In the genomic region with DNA sequence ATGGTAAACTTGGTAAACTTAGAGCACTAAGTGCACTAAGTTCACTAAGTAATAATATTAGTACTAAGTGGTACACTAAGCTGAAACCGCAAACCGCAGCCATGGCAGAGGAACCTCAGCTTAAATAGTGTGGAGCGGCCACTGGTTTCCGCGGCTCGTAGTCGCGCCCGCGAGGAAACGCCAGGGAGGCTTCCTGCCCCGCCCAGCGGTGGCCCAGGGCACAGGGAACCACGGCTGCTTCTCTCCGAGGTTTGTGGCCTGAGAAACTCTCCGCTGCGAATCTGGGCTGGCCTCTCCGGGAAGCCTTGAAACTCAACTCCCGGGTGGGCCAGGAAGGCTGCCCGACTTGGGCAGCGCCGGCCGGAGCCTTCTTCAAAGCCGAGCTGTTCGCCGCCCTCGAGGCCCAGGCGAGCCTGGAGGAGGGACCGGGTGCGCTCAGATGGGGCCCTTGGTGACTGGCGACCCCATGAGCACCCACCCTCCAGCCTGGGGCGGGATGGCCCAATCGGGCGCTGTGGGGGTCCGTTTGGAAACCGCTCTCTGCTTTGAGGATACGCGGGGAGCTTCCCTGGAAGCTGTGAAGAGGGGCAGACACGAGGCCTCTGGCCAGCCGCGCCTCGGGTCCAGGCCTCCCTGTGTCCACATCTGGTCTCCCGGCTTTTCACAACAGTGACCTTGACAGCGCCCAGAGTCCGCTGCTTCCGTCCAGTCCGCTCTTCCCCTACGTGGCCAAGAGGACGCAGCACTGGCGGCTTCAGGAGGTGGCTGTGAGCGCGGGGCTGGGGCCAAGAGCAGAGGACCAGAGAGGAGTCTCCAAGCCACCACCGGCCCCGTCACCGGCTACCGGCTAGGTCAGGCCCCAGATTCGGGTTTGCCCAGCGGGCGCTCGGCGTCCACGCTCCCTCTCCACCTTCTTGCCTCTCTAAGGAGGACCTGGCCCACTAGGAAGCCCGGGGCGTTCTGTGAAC, we compare ENCODE assay signal across 1 cellular context.
TF ChIP-seq lines count a peak whose summit lies in the region.

No MANE protein-coding gene starts in this region.

TF ChIP-seq in HepG2, 621 proteins besides CTCF, POLR2A, EP300 and RAD21 (continued from another document and continues in another):
- TF ChIP-seq MAX (IDR thresholded peaks at IDR 0.05) (peak; percentile 76), SRF (IDR thresholded peaks at IDR 0.05; ENCODE audit: low read depth, low read length) (no peak), SETDB1 (CRISPR knock-in tag; IDR thresholded peaks at IDR 0.05; ENCODE audit: borderline replicate concordance) (no peak), ZNF207 (IDR thresholded peaks at IDR 0.05; ENCODE audit: borderline replicate concordance) (no peak), ZNF768 (CRISPR knock-in tag; IDR thresholded peaks at IDR 0.05) (no peak), ARNT (IDR thresholded peaks at IDR 0.05) (no peak), ZFX (CRISPR knock-in tag; IDR thresholded peaks at IDR 0.05; ENCODE audit: low read depth) (peak; percentile 67), ELF4 (CRISPR knock-in tag; IDR thresholded peaks at IDR 0.05; ENCODE audit: borderline replicate concordance) (no peak), ZBTB49 (CRISPR knock-in tag; IDR thresholded peaks at IDR 0.05; ENCODE audit: borderline replicate concordance) (no peak), ZBTB7B (CRISPR knock-in tag; IDR thresholded peaks at IDR 0.05) (no peak), HNRNPLL (IDR thresholded peaks at IDR 0.05; ENCODE audit: low read depth, low read length, poor library complexity, severe bottlenecking) (peak; percentile 99), TBX2 (CRISPR knock-in tag; IDR thresholded peaks at IDR 0.05; ENCODE audit: borderline replicate concordance) (peak; percentile 33; the same call in 1 of the 2 replicates), ZNF18 (CRISPR knock-in tag; IDR thresholded peaks at IDR 0.05; ENCODE audit: insufficient replicate concordance) (no peak), ZNF414 (CRISPR knock-in tag; IDR thresholded peaks at IDR 0.05) (no peak), ZNF224 (CRISPR knock-in tag; IDR thresholded peaks at IDR 0.05) (no peak), HOXA3 (CRISPR knock-in tag; IDR thresholded peaks at IDR 0.05) (peak; percentile 27; the same call in 1 of the 2 replicates), KLF16 (CRISPR knock-in tag; IDR thresholded peaks at IDR 0.05) (no peak), SMAD1 (CRISPR knock-in tag; IDR thresholded peaks at IDR 0.05; ENCODE audit: borderline replicate concordance, low read depth) (no peak), PITX1 (CRISPR knock-in tag; IDR thresholded peaks at IDR 0.05) (no peak), ZNF766 (CRISPR knock-in tag; IDR thresholded peaks at IDR 0.05; ENCODE audit: borderline replicate concordance) (no peak), MEIS1 (CRISPR knock-in tag; IDR thresholded peaks at IDR 0.05; ENCODE audit: borderline replicate concordance) (no peak), SALL2 (CRISPR knock-in tag; IDR thresholded peaks at IDR 0.05) (no peak), HIVEP1 (CRISPR knock-in tag; IDR thresholded peaks at IDR 0.05) (no peak), FOXO1 (CRISPR knock-in tag; IDR thresholded peaks at IDR 0.05) (no peak), CBX2 (IDR thresholded peaks at IDR 0.05; ENCODE audit: low read depth, low read length) (no peak), CBX2 (CRISPR knock-in tag; IDR thresholded peaks at IDR 0.05; ENCODE audit: low read depth) (no peak), LCORL (IDR thresholded peaks at IDR 0.05) (no peak), LCORL (CRISPR knock-in tag; IDR thresholded peaks at IDR 0.05) (no peak), PLSCR1 (CRISPR knock-in tag; IDR thresholded peaks at IDR 0.05; ENCODE audit: borderline replicate concordance) (no peak), ZNF562 (CRISPR knock-in tag; IDR thresholded peaks at IDR 0.05; ENCODE audit: borderline replicate concordance) (no peak), THRA (CRISPR knock-in tag; IDR thresholded peaks at IDR 0.05; ENCODE audit: borderline replicate concordance) (no peak), ZNF3 (CRISPR knock-in tag; IDR thresholded peaks at IDR 0.05) (no peak), KDM4B (CRISPR knock-in tag; IDR thresholded peaks at IDR 0.05) (no peak), PHF21A (CRISPR knock-in tag; IDR thresholded peaks at IDR 0.05) (no peak), NFKB2 (CRISPR knock-in tag; IDR thresholded peaks at IDR 0.05; ENCODE audit: borderline replicate concordance) (no peak), ZNF350 (CRISPR knock-in tag; IDR thresholded peaks at IDR 0.05; ENCODE audit: borderline replicate concordance, low read depth) (peak; percentile 36), ZNF292 (CRISPR knock-in tag; IDR thresholded peaks at IDR 0.05; ENCODE audit: borderline replicate concordance, low read depth) (no peak), ZNF382 (CRISPR knock-in tag; IDR thresholded peaks at IDR 0.05; ENCODE audit: borderline replicate concordance) (no peak)
- TF ChIP-seq, protein P1, sequence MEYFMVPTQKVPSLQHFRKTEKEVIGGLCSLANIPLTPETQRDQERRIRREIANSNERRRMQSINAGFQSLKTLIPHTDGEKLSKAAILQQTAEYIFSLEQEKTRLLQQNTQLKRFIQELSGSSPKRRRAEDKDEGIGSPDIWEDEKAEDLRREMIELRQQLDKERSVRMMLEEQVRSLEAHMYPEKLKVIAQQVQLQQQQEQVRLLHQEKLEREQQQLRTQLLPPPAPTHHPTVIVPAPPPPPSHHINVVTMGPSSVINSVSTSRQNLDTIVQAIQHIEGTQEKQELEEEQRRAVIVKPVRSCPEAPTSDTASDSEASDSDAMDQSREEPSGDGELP (IDR thresholded peaks at IDR 0.05; ENCODE audit: borderline replicate concordance, low read depth): no peak
- TF ChIP-seq, protein P2, sequence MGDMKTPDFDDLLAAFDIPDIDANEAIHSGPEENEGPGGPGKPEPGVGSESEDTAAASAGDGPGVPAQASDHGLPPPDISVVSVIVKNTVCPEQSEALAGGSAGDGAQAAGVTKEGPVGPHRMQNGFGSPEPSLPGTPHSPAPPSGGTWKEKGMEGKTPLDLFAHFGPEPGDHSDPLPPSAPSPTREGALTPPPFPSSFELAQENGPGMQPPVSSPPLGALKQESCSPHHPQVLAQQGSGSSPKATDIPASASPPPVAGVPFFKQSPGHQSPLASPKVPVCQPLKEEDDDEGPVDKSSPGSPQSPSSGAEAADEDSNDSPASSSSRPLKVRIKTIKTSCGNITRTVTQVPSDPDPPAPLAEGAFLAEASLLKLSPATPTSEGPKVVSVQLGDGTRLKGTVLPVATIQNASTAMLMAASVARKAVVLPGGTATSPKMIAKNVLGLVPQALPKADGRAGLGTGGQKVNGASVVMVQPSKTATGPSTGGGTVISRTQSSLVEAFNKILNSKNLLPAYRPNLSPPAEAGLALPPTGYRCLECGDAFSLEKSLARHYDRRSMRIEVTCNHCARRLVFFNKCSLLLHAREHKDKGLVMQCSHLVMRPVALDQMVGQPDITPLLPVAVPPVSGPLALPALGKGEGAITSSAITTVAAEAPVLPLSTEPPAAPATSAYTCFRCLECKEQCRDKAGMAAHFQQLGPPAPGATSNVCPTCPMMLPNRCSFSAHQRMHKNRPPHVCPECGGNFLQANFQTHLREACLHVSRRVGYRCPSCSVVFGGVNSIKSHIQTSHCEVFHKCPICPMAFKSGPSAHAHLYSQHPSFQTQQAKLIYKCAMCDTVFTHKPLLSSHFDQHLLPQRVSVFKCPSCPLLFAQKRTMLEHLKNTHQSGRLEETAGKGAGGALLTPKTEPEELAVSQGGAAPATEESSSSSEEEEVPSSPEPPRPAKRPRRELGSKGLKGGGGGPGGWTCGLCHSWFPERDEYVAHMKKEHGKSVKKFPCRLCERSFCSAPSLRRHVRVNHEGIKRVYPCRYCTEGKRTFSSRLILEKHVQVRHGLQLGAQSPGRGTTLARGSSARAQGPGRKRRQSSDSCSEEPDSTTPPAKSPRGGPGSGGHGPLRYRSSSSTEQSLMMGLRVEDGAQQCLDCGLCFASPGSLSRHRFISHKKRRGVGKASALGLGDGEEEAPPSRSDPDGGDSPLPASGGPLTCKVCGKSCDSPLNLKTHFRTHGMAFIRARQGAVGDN (CRISPR knock-in tag; IDR thresholded peaks at IDR 0.05): peak; percentile 83
- TF ChIP-seq, protein P3, sequence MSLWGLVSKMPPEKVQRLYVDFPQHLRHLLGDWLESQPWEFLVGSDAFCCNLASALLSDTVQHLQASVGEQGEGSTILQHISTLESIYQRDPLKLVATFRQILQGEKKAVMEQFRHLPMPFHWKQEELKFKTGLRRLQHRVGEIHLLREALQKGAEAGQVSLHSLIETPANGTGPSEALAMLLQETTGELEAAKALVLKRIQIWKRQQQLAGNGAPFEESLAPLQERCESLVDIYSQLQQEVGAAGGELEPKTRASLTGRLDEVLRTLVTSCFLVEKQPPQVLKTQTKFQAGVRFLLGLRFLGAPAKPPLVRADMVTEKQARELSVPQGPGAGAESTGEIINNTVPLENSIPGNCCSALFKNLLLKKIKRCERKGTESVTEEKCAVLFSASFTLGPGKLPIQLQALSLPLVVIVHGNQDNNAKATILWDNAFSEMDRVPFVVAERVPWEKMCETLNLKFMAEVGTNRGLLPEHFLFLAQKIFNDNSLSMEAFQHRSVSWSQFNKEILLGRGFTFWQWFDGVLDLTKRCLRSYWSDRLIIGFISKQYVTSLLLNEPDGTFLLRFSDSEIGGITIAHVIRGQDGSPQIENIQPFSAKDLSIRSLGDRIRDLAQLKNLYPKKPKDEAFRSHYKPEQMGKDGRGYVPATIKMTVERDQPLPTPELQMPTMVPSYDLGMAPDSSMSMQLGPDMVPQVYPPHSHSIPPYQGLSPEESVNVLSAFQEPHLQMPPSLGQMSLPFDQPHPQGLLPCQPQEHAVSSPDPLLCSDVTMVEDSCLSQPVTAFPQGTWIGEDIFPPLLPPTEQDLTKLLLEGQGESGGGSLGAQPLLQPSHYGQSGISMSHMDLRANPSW (CRISPR knock-in tag; IDR thresholded peaks at IDR 0.05; ENCODE audit: borderline replicate concordance): no peak
